ENCODE assay signal across 1 cellular context in genomic region chr17:49315551-49315951, GRCh38.
TF ChIP-seq lines count a peak whose summit lies in the region.

No MANE protein-coding gene starts in this region.

TF ChIP-seq in HepG2, 621 proteins besides CTCF, POLR2A, EP300 and RAD21 (continued from another document and continues in another):
- TF ChIP-seq, protein P1, sequence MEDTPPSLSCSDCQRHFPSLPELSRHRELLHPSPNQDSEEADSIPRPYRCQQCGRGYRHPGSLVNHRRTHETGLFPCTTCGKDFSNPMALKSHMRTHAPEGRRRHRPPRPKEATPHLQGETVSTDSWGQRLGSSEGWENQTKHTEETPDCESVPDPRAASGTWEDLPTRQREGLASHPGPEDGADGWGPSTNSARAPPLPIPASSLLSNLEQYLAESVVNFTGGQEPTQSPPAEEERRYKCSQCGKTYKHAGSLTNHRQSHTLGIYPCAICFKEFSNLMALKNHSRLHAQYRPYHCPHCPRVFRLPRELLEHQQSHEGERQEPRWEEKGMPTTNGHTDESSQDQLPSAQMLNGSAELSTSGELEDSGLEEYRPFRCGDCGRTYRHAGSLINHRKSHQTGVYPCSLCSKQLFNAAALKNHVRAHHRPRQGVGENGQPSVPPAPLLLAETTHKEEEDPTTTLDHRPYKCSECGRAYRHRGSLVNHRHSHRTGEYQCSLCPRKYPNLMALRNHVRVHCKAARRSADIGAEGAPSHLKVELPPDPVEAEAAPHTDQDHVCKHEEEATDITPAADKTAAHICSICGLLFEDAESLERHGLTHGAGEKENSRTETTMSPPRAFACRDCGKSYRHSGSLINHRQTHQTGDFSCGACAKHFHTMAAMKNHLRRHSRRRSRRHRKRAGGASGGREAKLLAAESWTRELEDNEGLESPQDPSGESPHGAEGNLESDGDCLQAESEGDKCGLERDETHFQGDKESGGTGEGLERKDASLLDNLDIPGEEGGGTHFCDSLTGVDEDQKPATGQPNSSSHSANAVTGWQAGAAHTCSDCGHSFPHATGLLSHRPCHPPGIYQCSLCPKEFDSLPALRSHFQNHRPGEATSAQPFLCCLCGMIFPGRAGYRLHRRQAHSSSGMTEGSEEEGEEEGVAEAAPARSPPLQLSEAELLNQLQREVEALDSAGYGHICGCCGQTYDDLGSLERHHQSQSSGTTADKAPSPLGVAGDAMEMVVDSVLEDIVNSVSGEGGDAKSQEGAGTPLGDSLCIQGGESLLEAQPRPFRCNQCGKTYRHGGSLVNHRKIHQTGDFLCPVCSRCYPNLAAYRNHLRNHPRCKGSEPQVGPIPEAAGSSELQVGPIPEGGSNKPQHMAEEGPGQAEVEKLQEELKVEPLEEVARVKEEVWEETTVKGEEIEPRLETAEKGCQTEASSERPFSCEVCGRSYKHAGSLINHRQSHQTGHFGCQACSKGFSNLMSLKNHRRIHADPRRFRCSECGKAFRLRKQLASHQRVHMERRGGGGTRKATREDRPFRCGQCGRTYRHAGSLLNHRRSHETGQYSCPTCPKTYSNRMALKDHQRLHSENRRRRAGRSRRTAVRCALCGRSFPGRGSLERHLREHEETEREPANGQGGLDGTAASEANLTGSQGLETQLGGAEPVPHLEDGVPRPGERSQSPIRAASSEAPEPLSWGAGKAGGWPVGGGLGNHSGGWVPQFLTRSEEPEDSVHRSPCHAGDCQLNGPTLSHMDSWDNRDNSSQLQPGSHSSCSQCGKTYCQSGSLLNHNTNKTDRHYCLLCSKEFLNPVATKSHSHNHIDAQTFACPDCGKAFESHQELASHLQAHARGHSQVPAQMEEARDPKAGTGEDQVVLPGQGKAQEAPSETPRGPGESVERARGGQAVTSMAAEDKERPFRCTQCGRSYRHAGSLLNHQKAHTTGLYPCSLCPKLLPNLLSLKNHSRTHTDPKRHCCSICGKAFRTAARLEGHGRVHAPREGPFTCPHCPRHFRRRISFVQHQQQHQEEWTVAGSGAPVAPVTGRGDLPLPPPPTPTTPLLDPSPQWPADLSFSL (CRISPR knock-in tag; IDR thresholded peaks at IDR 0.05) = no peak
- TF ChIP-seq HOXA9 (CRISPR knock-in tag; IDR thresholded peaks at IDR 0.05; ENCODE audit: borderline replicate concordance) (no peak), ZNF556 (CRISPR knock-in tag; IDR thresholded peaks at IDR 0.05; ENCODE audit: borderline replicate concordance) (no peak), ATF7-NPFF (CRISPR knock-in tag; IDR thresholded peaks at IDR 0.05; ENCODE audit: low read depth) (no peak), ZBTB3 (CRISPR knock-in tag; IDR thresholded peaks at IDR 0.05; ENCODE audit: borderline replicate concordance, low read depth) (no peak), MBD4 (IDR thresholded peaks at IDR 0.05; ENCODE audit: borderline replicate concordance, low read length) (no peak), TBL1XR1 (IDR thresholded peaks at IDR 0.05; ENCODE audit: borderline replicate concordance, low read length, partially characterized antibody) (no peak), MTF2 (CRISPR knock-in tag; IDR thresholded peaks at IDR 0.05; ENCODE audit: borderline replicate concordance) (no peak), ZFYVE20 (CRISPR knock-in tag; IDR thresholded peaks at IDR 0.05; ENCODE audit: borderline replicate concordance, low read depth) (no peak), XRCC5 (optimal IDR thresholded peaks at IDR 0.05; ENCODE audit: low read length) (peak; percentile 47), ARID2 (CRISPR knock-in tag; IDR thresholded peaks at IDR 0.05; ENCODE audit: borderline replicate concordance) (no peak), RFX3 (CRISPR knock-in tag; IDR thresholded peaks at IDR 0.05) (no peak), ZNF891 (CRISPR knock-in tag; IDR thresholded peaks at IDR 0.05) (no peak), AHDC1 (CRISPR knock-in tag; IDR thresholded peaks at IDR 0.05; ENCODE audit: borderline replicate concordance) (no peak), TFE3 (CRISPR knock-in tag; IDR thresholded peaks at IDR 0.05) (0 out of 2 replicates have a peak, but pooled peaks have one; percentile 40), FOSL2 (CRISPR knock-in tag; IDR thresholded peaks at IDR 0.05) (peak; percentile 82), ZNF597 (CRISPR knock-in tag; IDR thresholded peaks at IDR 0.05) (no peak), SMC3 (IDR thresholded peaks at IDR 0.05; ENCODE audit: low read length) (peak; percentile 92), FOXP1 (IDR thresholded peaks at IDR 0.05) (no peak), FOXP1 (CRISPR knock-in tag; IDR thresholded peaks at IDR 0.05) (no peak), ZSCAN21 (CRISPR knock-in tag; IDR thresholded peaks at IDR 0.05; ENCODE audit: borderline replicate concordance) (no peak), ZNF552 (CRISPR knock-in tag; IDR thresholded peaks at IDR 0.05; ENCODE audit: borderline replicate concordance) (no peak), RERE (CRISPR knock-in tag; IDR thresholded peaks at IDR 0.05; ENCODE audit: low read depth) (no peak), ZNF496 (CRISPR knock-in tag; IDR thresholded peaks at IDR 0.05; ENCODE audit: insufficient replicate concordance) (no peak), THYN1 (CRISPR knock-in tag; IDR thresholded peaks at IDR 0.05; ENCODE audit: borderline replicate concordance, low read depth) (no peak), ATF5 (CRISPR knock-in tag; IDR thresholded peaks at IDR 0.05; ENCODE audit: low read depth) (no peak), TEAD2 (CRISPR knock-in tag; IDR thresholded peaks at IDR 0.05) (no peak), JDP2 (CRISPR knock-in tag; IDR thresholded peaks at IDR 0.05; ENCODE audit: borderline replicate concordance) (no peak), ZNF383 (CRISPR knock-in tag; IDR thresholded peaks at IDR 0.05; ENCODE audit: borderline replicate concordance) (no peak)
- TF ChIP-seq, protein P2, sequence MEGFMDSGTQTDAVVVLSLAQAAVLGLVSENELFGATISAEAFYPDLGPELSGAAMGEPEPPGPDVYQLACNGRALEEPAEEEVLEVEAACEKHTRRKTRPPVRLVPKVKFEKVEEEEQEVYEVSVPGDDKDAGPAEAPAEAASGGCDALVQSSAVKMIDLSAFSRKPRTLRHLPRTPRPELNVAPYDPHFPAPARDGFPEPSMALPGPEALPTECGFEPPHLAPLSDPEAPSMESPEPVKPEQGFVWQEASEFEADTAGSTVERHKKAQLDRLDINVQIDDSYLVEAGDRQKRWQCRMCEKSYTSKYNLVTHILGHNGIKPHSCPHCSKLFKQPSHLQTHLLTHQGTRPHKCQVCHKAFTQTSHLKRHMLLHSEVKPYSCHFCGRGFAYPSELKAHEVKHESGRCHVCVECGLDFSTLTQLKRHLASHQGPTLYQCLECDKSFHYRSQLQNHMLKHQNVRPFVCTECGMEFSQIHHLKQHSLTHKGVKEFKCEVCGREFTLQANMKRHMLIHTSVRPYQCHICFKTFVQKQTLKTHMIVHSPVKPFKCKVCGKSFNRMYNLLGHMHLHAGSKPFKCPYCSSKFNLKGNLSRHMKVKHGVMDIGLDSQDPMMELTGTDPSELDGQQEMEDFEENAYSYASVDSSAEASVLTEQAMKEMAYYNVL (CRISPR knock-in tag; IDR thresholded peaks at IDR 0.05; ENCODE audit: borderline replicate concordance) = no peak
- TF ChIP-seq, protein P3, sequence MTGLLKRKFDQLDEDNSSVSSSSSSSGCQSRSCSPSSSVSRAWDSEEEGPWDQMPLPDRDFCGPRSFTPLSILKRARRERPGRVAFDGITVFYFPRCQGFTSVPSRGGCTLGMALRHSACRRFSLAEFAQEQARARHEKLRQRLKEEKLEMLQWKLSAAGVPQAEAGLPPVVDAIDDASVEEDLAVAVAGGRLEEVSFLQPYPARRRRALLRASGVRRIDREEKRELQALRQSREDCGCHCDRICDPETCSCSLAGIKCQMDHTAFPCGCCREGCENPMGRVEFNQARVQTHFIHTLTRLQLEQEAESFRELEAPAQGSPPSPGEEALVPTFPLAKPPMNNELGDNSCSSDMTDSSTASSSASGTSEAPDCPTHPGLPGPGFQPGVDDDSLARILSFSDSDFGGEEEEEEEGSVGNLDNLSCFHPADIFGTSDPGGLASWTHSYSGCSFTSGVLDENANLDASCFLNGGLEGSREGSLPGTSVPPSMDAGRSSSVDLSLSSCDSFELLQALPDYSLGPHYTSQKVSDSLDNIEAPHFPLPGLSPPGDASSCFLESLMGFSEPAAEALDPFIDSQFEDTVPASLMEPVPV (CRISPR knock-in tag; IDR thresholded peaks at IDR 0.05) = no peak
